9 cellular contexts compared by ENCODE assay signal in the genomic region with DNA sequence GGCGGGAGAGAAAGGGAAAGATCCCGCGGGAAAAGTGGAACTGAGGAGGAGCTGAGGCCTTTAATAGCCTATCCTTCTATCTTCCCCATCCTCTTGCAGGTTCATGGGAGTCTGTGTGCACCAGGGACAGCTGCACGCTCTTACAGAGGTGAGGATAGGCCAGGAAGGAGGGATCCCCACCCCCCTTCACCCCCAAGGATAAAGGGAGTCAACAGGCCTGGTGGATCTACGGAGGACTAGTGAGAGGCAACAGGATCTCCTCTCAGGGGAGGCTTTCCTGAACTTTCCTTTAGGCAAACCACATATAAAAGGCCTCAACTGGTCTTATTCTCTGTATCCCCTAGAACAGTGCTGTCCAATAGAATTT. TPM values are rescaled to one million over a fixed set of nuclear protein-coding genes. Genes with fewer than 3 reads are reported as not detected.
DNase-seq lines count a peak whose midpoint lies in the region; ATAC-seq and TF ChIP-seq lines count a peak whose summit lies in the region.
"Had no signal": no experiment of that assay in that cellular context is flagged by ENCODE, and none has a peak within 500 bp of the region (broad histone marks: within the 10 kb centered on the region; RNA-seq: fewer than 3 reads in every experiment).

No MANE protein-coding gene starts in this region.

- H3K4me3 Mint-ChIP-seq in Calu3 (ENCODE audit: low read depth, unreplicated experiment) = peak overlapping the region; percentile 85
- peak overlapping the region; percentile 79 for H3K4me3 Mint-ChIP-seq in effector memory CD8-positive, alpha-beta T cell

- no peaks in the 10 kb centered on the region for H3K27me3 Mint-ChIP-seq in Calu3 (ENCODE audit: unreplicated experiment)
- no peaks in the 10 kb centered on the region for H3K27me3 Mint-ChIP-seq in effector memory CD8-positive, alpha-beta T cell

- no peaks in the 10 kb centered on the region for H3K27me3 ChIP-seq in neuron (ENCODE audit: insufficient read depth, low read length)

- no peak for ATAC-seq in effector memory CD8-positive, alpha-beta T cell (replicated peaks)
- ATAC-seq in HG02763 (IDR thresholded peaks at IDR 0.05; ENCODE audit: unreplicated experiment) = no peak
- ATAC-seq in GM19023 (IDR thresholded peaks at IDR 0.05; ENCODE audit: unreplicated experiment) = no peak
- ATAC-seq in HG03108 (IDR thresholded peaks at IDR 0.05; ENCODE audit: unreplicated experiment) = no peak

- peaks cover 22% of the 10 kb centered on the region for H3K36me3 ChIP-seq in neuron (ENCODE audit: insufficient read depth, low read length)

- no TSS peak for BruUV-seq in Calu3 (replicated peaks; lab: Mats Ljungman, UMichigan)

- H3K9me3 ChIP-seq in neuron (ENCODE audit: low read length) = no peaks in the 10 kb centered on the region

- no peak for TF ChIP-seq CTCF in Calu3 (IDR thresholded peaks at IDR 0.05; ENCODE audit: unreplicated experiment)
- no peak for TF ChIP-seq CTCF in NB4 (IDR thresholded peaks at IDR 0.05; ENCODE audit: low read depth, low read length)

- H3K36me3 Mint-ChIP-seq in Calu3 (ENCODE audit: insufficient read depth, unreplicated experiment) = peaks cover 21% of the 10 kb centered on the region
- peaks cover 30% of the 10 kb centered on the region for H3K36me3 Mint-ChIP-seq in effector memory CD8-positive, alpha-beta T cell (ENCODE audit: insufficient read depth)

- DNase-seq in Calu3 (no peak), NB4 (ENCODE audit: low read depth) (peak; percentile 39), NCI-H1694 treated with DMSO at 0.1 percent for 48 hours (lab: John Stamatoyannopoulos, UW) (no peak)
- DNase-seq in effector memory CD8-positive, alpha-beta T cell = no peak

- peaks cover 15% of the 10 kb centered on the region for H3K4me1 Mint-ChIP-seq in Calu3 (ENCODE audit: low read depth, unreplicated experiment)
- H3K4me1 Mint-ChIP-seq in effector memory CD8-positive, alpha-beta T cell (ENCODE audit: low read depth in 2 of 2) = peaks cover 26 to 31% of the 10 kb centered on the region in 2 donors

- CTCF ChIA-PET in Calu3 (lab: Charles Lee) = no interaction called here

- peaks cover 18% of the 10 kb centered on the region for H3K4me1 ChIP-seq in neuron (ENCODE audit: insufficient read depth, low read length)

- peak overlapping the region; percentile 58 for H3K4me3 ChIP-seq in NB4 (ENCODE audit: low read depth, low read length)
- peak overlapping the region; percentile 59 for H3K4me3 ChIP-seq in neuron (ENCODE audit: low read length)

- no peak overlapping the region for H2AFZ ChIP-seq in neuron (ENCODE audit: low read depth, low read length)

- no peak for TF ChIP-seq POLR2A in NB4 (IDR thresholded peaks at IDR 0.05; ENCODE audit: extremely low read depth, insufficient read length)

- intact Hi-C loops in Calu3 (cut with micrococcal nuclease; ENCODE audit: unreplicated experiment) = no loop called here

- H3K9me3 Mint-ChIP-seq in Calu3 (ENCODE audit: low read depth, unreplicated experiment) = no peaks in the 10 kb centered on the region
- H3K9me3 Mint-ChIP-seq in effector memory CD8-positive, alpha-beta T cell = no peaks in the 10 kb centered on the region

- H3K27ac Mint-ChIP-seq in Calu3 (ENCODE audit: unreplicated experiment) = no peak overlapping the region
- peak overlapping the region; percentile 49 to 59 for H3K27ac Mint-ChIP-seq in effector memory CD8-positive, alpha-beta T cell

RNA-seq across cellular contexts. Expression of gene TESK1, which starts 1.1 kb away (rescaled TPM):
- total RNA-seq in Calu3 (2022) = 20.9 and 24.6 TPM in 2 replicates

RNA-seq across cellular contexts. Expression of gene CD72, which starts 12.1 kb away (rescaled TPM):
- total RNA-seq in Calu3 (2022) = 0.38 and 0.73 TPM in 2 replicates
- total RNA-seq: NCI-H460 had no signal

RNA-seq across cellular contexts. Expression of gene SIT1, which starts 44.6 kb away (rescaled TPM):
- not detected in 2 replicates for total RNA-seq in Calu3 (2022)
- total RNA-seq: NCI-H460 had no signal

RNA-seq across cellular contexts. Expression of gene RMRP, which starts 51.7 kb away (rescaled TPM):
- 8,471 and 11,520 TPM in 2 replicates for total RNA-seq in Calu3 (2022)

RNA-seq across cellular contexts. Expression of gene CCDC107, which starts 52.0 kb away (rescaled TPM):
- total RNA-seq in Calu3 (2022) = 7.9 and 8.0 TPM in 2 replicates
